20 cellular contexts compared by ENCODE assay signal in genomic region chr12:53430116-53430515, GRCh38. TPM values are rescaled to one million over a fixed set of nuclear protein-coding genes. Genes with fewer than 3 reads are reported as not detected.
DNase-seq lines count a peak whose midpoint lies in the region; ATAC-seq and TF ChIP-seq lines count a peak whose summit lies in the region.
"Had no signal": no experiment of that assay in that cellular context is flagged by ENCODE, and none has a peak within 500 bp of the region (broad histone marks: within the 10 kb centered on the region; RNA-seq: fewer than 3 reads in every experiment).

No MANE protein-coding gene starts in this region.

- no peaks in the 10 kb centered on the region for H3K9me3 Mint-ChIP-seq in glutamatergic neuron (ENCODE audit: unreplicated experiment)
- H3K9me3 Mint-ChIP-seq: H9, IgD-negative memory B cell had no signal

- H3K4me2 ChIP-seq in SK-N-SH = peak overlapping the region; percentile 61; the same call in 1 of the 2 replicates
- H3K4me2 ChIP-seq: KMS-11 had no signal

- intact Hi-C loops in posterior vena cava (cut with DNase I) = no loop called here

- H3K4me3 ChIP-seq in SK-N-SH (ENCODE audit: low read depth in 2 of 2, low read length in 1 of 2) = no peak overlapping the region
- H3K4me3 ChIP-seq: GM23248 had no signal

- H3K27ac Mint-ChIP-seq in glutamatergic neuron (ENCODE audit: unreplicated experiment) = no peak overlapping the region
- H3K27ac Mint-ChIP-seq: IgD-negative memory B cell had no signal

- H3K9me3 ChIP-seq in SK-N-SH = no peaks in the 10 kb centered on the region

- no peak overlapping the region for H3K27ac ChIP-seq in SK-N-SH (ENCODE audit: low read depth in 2 of 2, low read length in 1 of 2)
- H3K27ac ChIP-seq: GM23248, KMS-11, RWPE1 had no signal

- peaks cover 4% of the 10 kb centered on the region for H3K4me1 Mint-ChIP-seq in glutamatergic neuron (ENCODE audit: low read depth, unreplicated experiment)
- H3K4me1 Mint-ChIP-seq: IgD-negative memory B cell had no signal

- peaks cover 10% of the 10 kb centered on the region for H3F3A ChIP-seq in SK-N-SH (replicated peaks; ENCODE audit: insufficient read depth)

- H3K36me3 Mint-ChIP-seq in glutamatergic neuron (ENCODE audit: unreplicated experiment) = peaks cover 4% of the 10 kb centered on the region

- no peaks in the 10 kb centered on the region for H3K9me2 ChIP-seq in SK-N-SH

- H3K4me3 Mint-ChIP-seq in glutamatergic neuron (ENCODE audit: unreplicated experiment) = peak overlapping the region; percentile 66
- H3K4me3 Mint-ChIP-seq: H9, IgD-negative memory B cell had no signal

- TF ChIP-seq RAD21 in SK-N-SH (IDR thresholded peaks at IDR 0.05; ENCODE audit: low read length) = no peak

- peaks cover 6 to 8% of the 10 kb centered on the region in 2 experiments; a peak in 3 of 4 replicates for H3K4me1 ChIP-seq in SK-N-SH (ENCODE audit: control insufficient read depth in 1 of 2, insufficient read depth in 2 of 2, low read depth in 1 of 2, low read length in 1 of 2)

- peaks cover 4% of the 10 kb centered on the region for H3K27me3 Mint-ChIP-seq in glutamatergic neuron (ENCODE audit: unreplicated experiment)
- H3K27me3 Mint-ChIP-seq: IgD-negative memory B cell had no signal

- CTCF ChIA-PET in SK-N-SH (lab: Yijun Ruan, JAX) = interaction anchor here (1.1 to 3.0 kb wide), 7 partner anchors 9 to 219 kb away, joined by 3 to 22 read pairs (median 4); partner anchors contain the start of gene AAAS

- no peaks in the 10 kb centered on the region for H3K36me3 ChIP-seq in SK-N-SH (replicated peaks in 1 of 2; ENCODE audit: control insufficient read depth in 1 of 2, insufficient read depth in 2 of 2, low read length in 1 of 2)

- DNase-seq in SK-N-SH = no peak
- DNase-seq in glutamatergic neuron = no peak
- peak; percentile 38 for DNase-seq in posterior vena cava (ENCODE audit: low spot score)
- DNase-seq in DMS153 (lab: John Stamatoyannopoulos, UW) = no peak
- DNase-seq in HK-2 (ENCODE audit: unreplicated experiment) = no peak
- DNase-seq: ACHN, GM23248, H9, MM.1S, NCI-H2029 treated with DMSO at 0.1 percent for 48 hours, NCI-H2227 treated with DMSO at 0.1 percent for 48 hours, NCI-H526 treated with DMSO at 0.1 percent for 48 hours, SHP77 treated with DMSO at 0.1 percent for 48 hours had no signal

- no peak overlapping the region for H2AFZ ChIP-seq in SK-N-SH (ENCODE audit: low read depth)
- H2AFZ ChIP-seq: GM23248 had no signal

- POLR2A ChIA-PET in SK-N-SH (lab: Yijun Ruan, JAX) = no interaction called here

- 96% methylated on average over 5 of the region's 5 CpGs for WGBS in SK-N-SH (ENCODE audit: low lambda C conversion rate)

- H4K20me1 ChIP-seq in SK-N-SH (ENCODE audit: insufficient read depth) = no peaks in the 10 kb centered on the region

- H3K27me3 ChIP-seq in SK-N-SH (ENCODE audit: insufficient read depth) = no peaks in the 10 kb centered on the region

- ATAC-seq in SK-N-SH treated with all-trans-retinoic acid at 6 μM for 48 hours (no peak), GM18517 (IDR thresholded peaks at IDR 0.05; ENCODE audit: unreplicated experiment) (no peak)
- ATAC-seq: Panc1 had no signal

- no peak for TF ChIP-seq EP300 in SK-N-SH (IDR thresholded peaks at IDR 0.05; ENCODE audit: borderline replicate concordance in 1 of 2, low read depth in 1 of 2, low read length in 1 of 2)

- no peak overlapping the region for H3K9ac ChIP-seq in SK-N-SH
- H3K9ac ChIP-seq: GM23248, KMS-11 had no signal

- TF ChIP-seq CTCF in SK-N-SH (IDR thresholded peaks at IDR 0.05) = no peak
- no peak for TF ChIP-seq CTCF in glutamatergic neuron (IDR thresholded peaks at IDR 0.05; ENCODE audit: partially characterized antibody, unreplicated experiment)

- no peaks in the 10 kb centered on the region for H3K79me2 ChIP-seq in SK-N-SH (ENCODE audit: insufficient read depth)

TF ChIP-seq in SK-N-SH, 30 proteins besides CTCF, POLR2A, EP300 and RAD21:
- TF ChIP-seq ZBTB33 (IDR thresholded peaks at IDR 0.05; ENCODE audit: borderline replicate concordance, low read depth) = no peak
- TF ChIP-seq POLR2AphosphoS5 (IDR thresholded peaks at IDR 0.05; ENCODE audit: low read depth, low read length) = no peak
- no peak for TF ChIP-seq JUND (IDR thresholded peaks at IDR 0.05)
- no peak for TF ChIP-seq MXI1 (IDR thresholded peaks at IDR 0.05; ENCODE audit: low read depth, low read length)

TF ChIP-seq in SK-N-SH treated with all-trans-retinoic acid at 6 μM for 48 hours, 23 proteins besides CTCF, POLR2A, EP300 and RAD21 (continues in another document):
- TF ChIP-seq OSR1 (CRISPR knock-in tag; IDR thresholded peaks at IDR 0.05) = no peak
- no peak for TF ChIP-seq ARNTL (CRISPR knock-in tag; IDR thresholded peaks at IDR 0.05; ENCODE audit: borderline replicate concordance, low read depth)
- TF ChIP-seq, protein P1, sequence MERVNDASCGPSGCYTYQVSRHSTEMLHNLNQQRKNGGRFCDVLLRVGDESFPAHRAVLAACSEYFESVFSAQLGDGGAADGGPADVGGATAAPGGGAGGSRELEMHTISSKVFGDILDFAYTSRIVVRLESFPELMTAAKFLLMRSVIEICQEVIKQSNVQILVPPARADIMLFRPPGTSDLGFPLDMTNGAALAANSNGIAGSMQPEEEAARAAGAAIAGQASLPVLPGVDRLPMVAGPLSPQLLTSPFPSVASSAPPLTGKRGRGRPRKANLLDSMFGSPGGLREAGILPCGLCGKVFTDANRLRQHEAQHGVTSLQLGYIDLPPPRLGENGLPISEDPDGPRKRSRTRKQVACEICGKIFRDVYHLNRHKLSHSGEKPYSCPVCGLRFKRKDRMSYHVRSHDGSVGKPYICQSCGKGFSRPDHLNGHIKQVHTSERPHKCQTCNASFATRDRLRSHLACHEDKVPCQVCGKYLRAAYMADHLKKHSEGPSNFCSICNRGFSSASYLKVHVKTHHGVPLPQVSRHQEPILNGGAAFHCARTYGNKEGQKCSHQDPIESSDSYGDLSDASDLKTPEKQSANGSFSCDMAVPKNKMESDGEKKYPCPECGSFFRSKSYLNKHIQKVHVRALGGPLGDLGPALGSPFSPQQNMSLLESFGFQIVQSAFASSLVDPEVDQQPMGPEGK (CRISPR knock-in tag; IDR thresholded peaks at IDR 0.05; ENCODE audit: borderline replicate concordance) = no peak
- no peak for TF ChIP-seq CSDC2 (CRISPR knock-in tag; IDR thresholded peaks at IDR 0.05)
- no peak for TF ChIP-seq ISL1 (CRISPR knock-in tag; IDR thresholded peaks at IDR 0.05)
- no peak for TF ChIP-seq RARB (CRISPR knock-in tag; IDR thresholded peaks at IDR 0.05)
- no peak for TF ChIP-seq TSHZ2 (CRISPR knock-in tag; IDR thresholded peaks at IDR 0.05)
- no peak for TF ChIP-seq CREB5 (CRISPR knock-in tag; IDR thresholded peaks at IDR 0.05; ENCODE audit: low read depth)
- no peak for TF ChIP-seq ZFP30 (CRISPR knock-in tag; IDR thresholded peaks at IDR 0.05)

RNA-seq across cellular contexts. Expression of gene AMHR2, which starts 6.5 kb away (rescaled TPM):
- 0.03 and 0.06 TPM in 2 replicates for polyA plus RNA-seq in SK-N-SH (2012; rRNA removed)
- polyA plus RNA-seq in SK-N-SH (2012; cell fraction: cytosol; rRNA removed) = 0.03 TPM in 1 of 2 replicates, not detected in the other
- 0.05 and 0.16 TPM in 2 replicates for polyA plus RNA-seq in SK-N-SH (2012; cell fraction: nucleus; rRNA removed)
- total RNA-seq in glutamatergic neuron (ENCODE audit: unreplicated experiment) (not detected), posterior vena cava (not detected)
- total RNA-seq: GM23248, H9 had no signal
- polyA plus RNA-seq: BJ, GM23248, IgD-negative memory B cell had no signal

RNA-seq across cellular contexts. Expression of gene PRR13, which starts 11.4 kb away (rescaled TPM):
- 58.5 and 59.3 TPM in 2 replicates for polyA plus RNA-seq in SK-N-SH (2012; rRNA removed)
- 62.4 and 69.7 TPM in 2 replicates for polyA plus RNA-seq in SK-N-SH (2012; cell fraction: cytosol; rRNA removed)
- polyA plus RNA-seq in SK-N-SH (2012; cell fraction: nucleus; rRNA removed) = 39.6 and 44.1 TPM in 2 replicates
- total RNA-seq in glutamatergic neuron (ENCODE audit: unreplicated experiment) = 105 TPM
- 100 to 1,000 TPM in 1 of 2 donors, 10 to 100 TPM in 1; 99.1 to 102 TPM for total RNA-seq in posterior vena cava

RNA-seq across cellular contexts. Expression of gene PCBP2, which starts 21.8 kb away (rescaled TPM):
- polyA plus RNA-seq in SK-N-SH (2012; rRNA removed) = 336 and 368 TPM in 2 replicates
- 425 and 586 TPM in 2 replicates for polyA plus RNA-seq in SK-N-SH (2012; cell fraction: cytosol; rRNA removed)
- 357 and 676 TPM in 2 replicates for polyA plus RNA-seq in SK-N-SH (2012; cell fraction: nucleus; rRNA removed)
- 1,170 TPM for total RNA-seq in glutamatergic neuron (ENCODE audit: unreplicated experiment)
- 100 to 1,000 TPM; 500 to 501 TPM for total RNA-seq in posterior vena cava

RNA-seq across cellular contexts. Expression of gene SP1, which starts 50.1 kb away (rescaled TPM):
- polyA plus RNA-seq in SK-N-SH (2012; rRNA removed) = 12.9 and 18.8 TPM in 2 replicates
- polyA plus RNA-seq in SK-N-SH (2012; cell fraction: cytosol; rRNA removed) = 9.1 and 12.8 TPM in 2 replicates
- polyA plus RNA-seq in SK-N-SH (2012; cell fraction: nucleus; rRNA removed) = 26.1 and 41.3 TPM in 2 replicates
- total RNA-seq in glutamatergic neuron (ENCODE audit: unreplicated experiment) = 34.8 TPM
- 10 to 100 TPM; 55.1 to 59.9 TPM for total RNA-seq in posterior vena cava
